In the genomic region with DNA sequence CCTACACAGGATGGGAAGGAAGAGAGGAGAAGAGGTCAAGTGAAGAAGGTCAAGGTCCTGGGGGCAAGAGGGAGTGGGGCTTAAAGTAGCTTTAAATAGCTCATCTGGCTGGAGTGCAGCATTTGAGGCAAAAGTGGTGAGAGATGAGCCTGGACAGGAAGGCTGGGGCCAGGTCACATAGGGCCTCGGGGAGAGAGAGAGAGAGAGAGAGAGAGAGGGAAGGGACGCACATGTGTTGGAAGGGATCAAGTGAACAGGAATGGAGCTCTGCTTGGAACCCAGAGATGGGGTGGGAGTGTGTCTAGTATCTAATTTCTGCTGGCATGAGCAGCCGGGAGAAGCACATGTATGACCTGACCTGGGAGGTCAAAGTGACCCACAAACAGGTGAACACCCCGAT, we compare ENCODE assay signal across 1 cellular context.
TF ChIP-seq lines count a peak whose summit lies in the region.

No MANE protein-coding gene starts in this region.

TF ChIP-seq in HCT116, 20 proteins besides CTCF, POLR2A, EP300 and RAD21:
- no peak for TF ChIP-seq SIN3A (IDR thresholded peaks at IDR 0.05; ENCODE audit: low read depth)
- no peak for TF ChIP-seq TCF7L2 (IDR thresholded peaks at IDR 0.05; ENCODE audit: borderline replicate concordance, extremely low read depth, insufficient read depth, insufficient read length)
- TF ChIP-seq ZFX (IDR thresholded peaks at IDR 0.05): no peak
- TF ChIP-seq, protein P1, sequence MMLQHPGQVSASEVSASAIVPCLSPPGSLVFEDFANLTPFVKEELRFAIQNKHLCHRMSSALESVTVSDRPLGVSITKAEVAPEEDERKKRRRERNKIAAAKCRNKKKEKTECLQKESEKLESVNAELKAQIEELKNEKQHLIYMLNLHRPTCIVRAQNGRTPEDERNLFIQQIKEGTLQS (IDR thresholded peaks at IDR 0.05): no peak
- no peak for TF ChIP-seq SRF (IDR thresholded peaks at IDR 0.05; ENCODE audit: low read depth)
